ENCODE assay signal across 9 cellular contexts in genomic region chr13:110125613-110126272, GRCh38.
DNase-seq lines count a peak whose midpoint lies in the region; ATAC-seq and TF ChIP-seq lines count a peak whose summit lies in the region.
"Had no signal": no experiment of that assay in that cellular context is flagged by ENCODE, and none has a peak within 500 bp of the region (broad histone marks: within the 10 kb centered on the region; RNA-seq: fewer than 3 reads in every experiment).

No MANE protein-coding gene starts in this region.

- H3K9ac ChIP-seq in PC-3 (ENCODE audit: low read length) (peak overlapping the region; percentile 39), colonic mucosa (ENCODE audit: low read depth in 2 of 2, low read length in 2 of 2) (no peak overlapping the region)

- ATAC-seq in PC-3 (no peak), lung (ENCODE audit: insufficient read depth, low FRiP score) (no peak)

- H3K36me3 ChIP-seq in PC-3 (ENCODE audit: low read depth, low read length): no peaks in the 10 kb centered on the region
- no peaks in the 10 kb centered on the region for H3K36me3 ChIP-seq in colonic mucosa
- no peaks in the 10 kb centered on the region for H3K36me3 ChIP-seq in lung (ENCODE audit: control insufficient read depth in 2 of 2, insufficient read depth in 2 of 2, low read length in 2 of 2)

- H3K27me3 Mint-ChIP-seq in progenitor cell of endocrine pancreas: peaks cover 55% of the 10 kb centered on the region

- no peaks in the 10 kb centered on the region for H3K79me2 ChIP-seq in PC-3 (ENCODE audit: low read length)

- H3K4me3 ChIP-seq in PC-3 (ENCODE audit: low read length) (no peak overlapping the region), colonic mucosa (no peak overlapping the region), lung (no peak overlapping the region)

- peak overlapping the region; percentile 58 for H3K4me2 ChIP-seq in PC-3 (ENCODE audit: low read length)

- CTCF ChIA-PET in PC-3 (lab: Charles Lee): no interaction called here

- H3K27ac ChIP-seq in PC-3 (ENCODE audit: low read length) (peak overlapping the region; percentile 91), colonic mucosa (peak overlapping the region; percentile 47), lung (ENCODE audit: low read depth in 1 of 2, low read length in 1 of 2) (peak overlapping the region; percentile 54 to 71), substantia nigra (ENCODE audit: low read depth, low read length, poor library complexity, severe bottlenecking) (peak overlapping the region; percentile 35)

- intact Hi-C loops in PC-3 (cut with micrococcal nuclease) (loop anchor here (5.0 kb wide), 1 partner anchor 978 kb away; no protein-coding TSS in a partner anchor), colonic mucosa (cut with DNase I) (no loop called here)

- no peaks in the 10 kb centered on the region for H3K36me3 Mint-ChIP-seq in progenitor cell of endocrine pancreas (ENCODE audit: insufficient read depth)

- no peaks in the 10 kb centered on the region for H3K9me3 Mint-ChIP-seq in progenitor cell of endocrine pancreas (ENCODE audit: low read depth)

- H3K27ac Mint-ChIP-seq in progenitor cell of endocrine pancreas: no peak overlapping the region

- no peaks in the 10 kb centered on the region for H3K9me2 ChIP-seq in PC-3 (replicated peaks; ENCODE audit: low read length)

- no peak for TF ChIP-seq CTCF in PC-3 (conservative IDR thresholded peaks at IDR 0.05; ENCODE audit: low read depth, low read length)
- no peak for TF ChIP-seq CTCF in colonic mucosa (IDR thresholded peaks at IDR 0.05)
- TF ChIP-seq CTCF in lung (IDR thresholded peaks at IDR 0.05; ENCODE audit: control extremely low read depth, extremely low read depth): no peak
- no peak for TF ChIP-seq CTCF in progenitor cell of endocrine pancreas (IDR thresholded peaks at IDR 0.05; ENCODE audit: unreplicated experiment)

- peaks cover 38% of the 10 kb centered on the region for H3K4me1 ChIP-seq in PC-3 (ENCODE audit: insufficient read depth, low read length)
- no peaks in the 10 kb centered on the region for H3K4me1 ChIP-seq in colonic mucosa
- H3K4me1 ChIP-seq in lung (ENCODE audit: control insufficient read depth in 2 of 2, insufficient read depth in 2 of 2, low read length in 2 of 2): peaks cover 7 to 9% of the 10 kb centered on the region in 2 donors

- no peak overlapping the region for H3K4me3 Mint-ChIP-seq in progenitor cell of endocrine pancreas (ENCODE audit: low read depth)

- 93% methylated on average over 10 of the region's 10 CpGs for WGBS in lung, 2 donors

- H3K9me3 ChIP-seq in PC-3 (ENCODE audit: low read length): no peaks in the 10 kb centered on the region
- no peaks in the 10 kb centered on the region for H3K9me3 ChIP-seq in colonic mucosa
- no peaks in the 10 kb centered on the region for H3K9me3 ChIP-seq in lung (ENCODE audit: control insufficient read depth in 2 of 2, insufficient read depth in 1 of 2, low read length in 1 of 2)

- POLR2A ChIA-PET in PC-3 (lab: Charles Lee; ENCODE audit: unreplicated experiment): no interaction called here

- TSS peak; percentile 38 for BruUV-seq in PC-3 (replicated peaks; lab: Mats Ljungman, UMichigan)

- no peaks in the 10 kb centered on the region for H3K27me3 ChIP-seq in PC-3 (ENCODE audit: low read length)
- no peaks in the 10 kb centered on the region for H3K27me3 ChIP-seq in colonic mucosa
- no peaks in the 10 kb centered on the region for H3K27me3 ChIP-seq in lung (ENCODE audit: control insufficient read depth, insufficient read depth)

- H3F3A ChIP-seq in PC-3 (ENCODE audit: low read length, unreplicated experiment): no peaks in the 10 kb centered on the region

- peaks cover 7% of the 10 kb centered on the region for H3K4me1 Mint-ChIP-seq in progenitor cell of endocrine pancreas (ENCODE audit: low read depth)

- no peak for DNase-seq in PC-3
- no peak for DNase-seq in colonic mucosa
- peak; percentile 25 for DNase-seq in lung (ENCODE audit: low spot score)
- no peak for DNase-seq in substantia nigra (lab: John Stamatoyannopoulos, UW)
- no peak for DNase-seq in progenitor cell of endocrine pancreas (ENCODE audit: low spot score, unreplicated experiment)
- DNase-seq in activated T-cell treated with anti-CD3 and anti-CD28 coated beads, Interleukin-2, amount 50 U/mL, for 48 hours: no peak
- DNase-seq in NCI-H2107 treated with DMSO at 0.1 percent for 48 hours (lab: John Stamatoyannopoulos, UW; ENCODE audit: unreplicated experiment): no peak
- DNase-seq in T-helper 1 cell: no peak
- DNase-seq: activated CD8-positive, alpha-beta memory T cell treated with anti-CD3 and anti-CD28 coated beads, Interleukin-2, amount 50 U/mL, for 4 hours had no signal

- H2AFZ ChIP-seq in PC-3 (ENCODE audit: low read length): no peak overlapping the region

- no peaks in the 10 kb centered on the region for H4K20me1 ChIP-seq in PC-3 (ENCODE audit: low read length)

Comparison
In these comparisons a context has a peak if more than half of its experiments do, and no peak if none do; other contexts are left out.
1. H3K27ac ChIP-seq: peak in every context shown above with its lines; median percentile 91 in PC-3; 62 in lung; 47 in colonic mucosa; 35 in substantia nigra.